Comparison of ENCODE assay signal across 21 cellular contexts in genomic region chr12:13186292-13186691, GRCh38. TPM values are rescaled to one million over a fixed set of nuclear protein-coding genes. Genes with fewer than 3 reads are reported as not detected.
DNase-seq lines count a peak whose midpoint lies in the region; ATAC-seq and TF ChIP-seq lines count a peak whose summit lies in the region.
"Had no signal": no experiment of that assay in that cellular context is flagged by ENCODE, and none has a peak within 500 bp of the region (broad histone marks: within the 10 kb centered on the region; RNA-seq: fewer than 3 reads in every experiment).

No MANE protein-coding gene starts in this region.

- H3K4me3 Mint-ChIP-seq in T-helper 17 cell (no peak overlapping the region), nephron (no peak overlapping the region)
- H3K4me3 Mint-ChIP-seq in stimulated activated naive CD8-positive, alpha-beta T cell treated with anti-CD3 and anti-CD28 coated beads, Interleukin-15, amount 100 ng/mL, for 72 hours, result no peak overlapping the region

- H3K27me3 Mint-ChIP-seq in T-helper 17 cell, result peaks cover 58% of the 10 kb centered on the region
- H3K27me3 Mint-ChIP-seq in nephron (ENCODE audit: low read depth), result peaks cover 4% of the 10 kb centered on the region
- peaks cover 14% of the 10 kb centered on the region for H3K27me3 Mint-ChIP-seq in stimulated activated naive CD8-positive, alpha-beta T cell treated with anti-CD3 and anti-CD28 coated beads, Interleukin-15, amount 100 ng/mL, for 72 hours

- H3K9me3 ChIP-seq in T-helper 17 cell (ENCODE audit: control insufficient read depth, low read length, poor library complexity, severe bottlenecking), result no peaks in the 10 kb centered on the region
- H3K9me3 ChIP-seq in upper lobe of right lung, result no peaks in the 10 kb centered on the region
- no peaks in the 10 kb centered on the region for H3K9me3 ChIP-seq in psoas muscle
- H3K9me3 ChIP-seq: HAP-1, MG63, SK-N-SH had no signal

- no peaks in the 10 kb centered on the region for H3K9me3 Mint-ChIP-seq in nephron
- no peaks in the 10 kb centered on the region for H3K9me3 Mint-ChIP-seq in stimulated activated naive CD8-positive, alpha-beta T cell treated with anti-CD3 and anti-CD28 coated beads, Interleukin-15, amount 100 ng/mL, for 72 hours

- H3K4me1 Mint-ChIP-seq in T-helper 17 cell (peaks cover 5% of the 10 kb centered on the region), nephron (peaks cover 49% of the 10 kb centered on the region)
- no peaks in the 10 kb centered on the region for H3K4me1 Mint-ChIP-seq in stimulated activated naive CD8-positive, alpha-beta T cell treated with anti-CD3 and anti-CD28 coated beads, Interleukin-15, amount 100 ng/mL, for 72 hours

- ATAC-seq in T-helper 17 cell (no peak), esophagus mucosa (peak; percentile 75), upper lobe of right lung (peak; percentile 67), psoas muscle (no peak)
- ATAC-seq in stimulated activated naive CD8-positive, alpha-beta T cell treated with anti-CD3 and anti-CD28 coated beads, Interleukin-15, amount 100 ng/mL, for 72 hours, result no peak

- in situ Hi-C loops in G401 (cut with HindIII; ENCODE audit: low sequenced_read_pairs), result no loop called here

- TF ChIP-seq CTCF in nephron (IDR thresholded peaks at IDR 0.05; ENCODE audit: unreplicated experiment in 3 of 3) (no peak), upper lobe of right lung (IDR thresholded peaks at IDR 0.05) (no peak), psoas muscle (IDR thresholded peaks at IDR 0.05) (no peak)

- peaks cover 7% of the 10 kb centered on the region for H3K36me3 Mint-ChIP-seq in T-helper 17 cell (ENCODE audit: low read depth)
- H3K36me3 Mint-ChIP-seq in nephron (ENCODE audit: low read depth), result no peaks in the 10 kb centered on the region

- no peaks in the 10 kb centered on the region for H3K36me3 ChIP-seq in upper lobe of right lung
- H3K36me3 ChIP-seq in psoas muscle (ENCODE audit: insufficient read depth in 1 of 2, low read depth in 1 of 2), result no peaks in the 10 kb centered on the region
- H3K36me3 ChIP-seq: HAP-1, MG63 had no signal

- H3K27ac ChIP-seq in upper lobe of right lung (no peak overlapping the region), psoas muscle (no peak overlapping the region)

- H3K4me3 ChIP-seq in upper lobe of right lung (no peak overlapping the region), psoas muscle (no peak overlapping the region)
- H3K4me3 ChIP-seq: HAP-1, MG63 had no signal

- H3K27me3 ChIP-seq in upper lobe of right lung (no peaks in the 10 kb centered on the region), psoas muscle (ENCODE audit: insufficient read depth in 3 of 3, low read length in 2 of 3) (no peaks in the 10 kb centered on the region)
- H3K27me3 ChIP-seq: MG63 had no signal

- intact Hi-C loops in upper lobe of right lung (cut with DNase I), result no loop called here
- intact Hi-C loops in psoas muscle (cut with DNase I), result no loop called here

- H3K4me1 ChIP-seq in upper lobe of right lung (no peaks in the 10 kb centered on the region), psoas muscle (no peaks in the 10 kb centered on the region)
- H3K4me1 ChIP-seq: HAP-1 had no signal

- DNase-seq in T-helper 17 cell (no peak), upper lobe of right lung (no peak), psoas muscle (no peak), G401 (ENCODE audit: low spot score) (no peak)
- DNase-seq in stimulated activated CD4-positive, alpha-beta T cell treated with anti-CD3 and anti-CD28 coated beads, Interleukin-2, amount 100 ng/mL, for 48 hours, result no peak
- DNase-seq in stimulated activated naive CD8-positive, alpha-beta T cell treated with anti-CD3 and anti-CD28 coated beads, Interleukin-15, amount 100 ng/mL, for 72 hours, result no peak
- DNase-seq: ACHN; C1 segment of cervical spinal cord; DMS79; Kasumi-1; MG63; NCI-H1092; NCI-H1436 treated with DMSO at 0.1 percent for 48 hours; NCI-H2029 treated with DMSO at 0.1 percent for 48 hours; NCI-H446 treated with DMSO at 0.1 percent for 48 hours; NK-92 treated with Interleukin-12 subunit alpha and Interleukin-12 subunit beta, amount 100 ng/mL, for 24 hours; Right ventricle myocardium superior; SK-N-SH had no signal

- H3K27ac Mint-ChIP-seq in T-helper 17 cell (peak overlapping the region; percentile 6), nephron (peak overlapping the region in 2 of 3 experiments; percentile 25 to 61)
- peak overlapping the region in 1 of 2 donors; percentile 42 for H3K27ac Mint-ChIP-seq in stimulated activated naive CD8-positive, alpha-beta T cell treated with anti-CD3 and anti-CD28 coated beads, Interleukin-15, amount 100 ng/mL, for 72 hours

- WGBS in psoas muscle, 3 donors, result 94 to 97% (median 95%) methylated on average over 4 of the region's 4 CpGs

RNA-seq across cellular contexts. Expression of gene EMP1, which starts 10.2 kb away (rescaled TPM):
- 10 to 100 TPM in 1 of 2 donors, 1 to 10 TPM in 1; 6.2 to 14.0 TPM for total RNA-seq in T-helper 17 cell
- 1,972 TPM for total RNA-seq in esophagus mucosa
- 286 TPM for total RNA-seq in upper lobe of right lung
- total RNA-seq in psoas muscle, result 100 to 1,000 TPM in 1 of 4 donors, 10 to 100 TPM in 3; 49.8 to 123 (median 74.1) TPM
- polyA plus RNA-seq in psoas muscle, result 10 to 100 TPM; 11.0 to 28.3 (median 14.4) TPM
- total RNA-seq in G401 (2014; rRNA removed; shearing (Covaris generic)), result 607 and 806 TPM in 2 replicates

Comparison
In these comparisons a context has a peak if more than half of its experiments do, and no peak if none do; other contexts are left out.
1. ATAC-seq: peak in esophagus mucosa (single experiment) and upper lobe of right lung (single experiment); none in T-helper 17 cell (single experiment), psoas muscle (0 of 4) and stimulated activated naive CD8-positive, alpha-beta T cell treated with anti-CD3 and anti-CD28 coated beads, Interleukin-15, amount 100 ng/mL, for 72 hours (single experiment).